25 cellular contexts compared by ENCODE assay signal in the genomic region with DNA sequence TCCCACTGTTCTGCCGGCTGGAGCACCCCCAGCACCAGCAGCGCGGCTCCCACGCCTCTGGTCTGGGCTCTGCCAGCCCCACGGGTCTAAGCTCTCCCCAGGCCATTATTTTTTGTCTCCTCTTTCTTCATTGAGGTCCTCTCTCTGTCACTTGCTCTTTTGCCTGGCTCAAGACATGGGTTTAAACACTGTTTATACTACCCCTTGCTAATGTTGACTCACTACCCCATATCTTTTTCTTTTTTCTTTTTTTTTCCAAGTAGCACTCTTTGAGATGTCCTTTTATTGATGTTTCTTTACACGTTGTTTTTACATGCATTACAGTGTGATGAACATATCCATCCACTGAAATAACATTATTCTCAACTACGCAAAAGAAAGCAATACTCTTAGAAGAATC. TPM values are rescaled to one million over a fixed set of nuclear protein-coding genes. Genes with fewer than 3 reads are reported as not detected.
DNase-seq lines count a peak whose midpoint lies in the region; ATAC-seq, FAIRE-seq and TF ChIP-seq lines count a peak whose summit lies in the region.
"Had no signal": no experiment of that assay in that cellular context is flagged by ENCODE, and none has a peak within 500 bp of the region (broad histone marks: within the 10 kb centered on the region; RNA-seq: fewer than 3 reads in every experiment).

No MANE protein-coding gene starts in this region.

- no peak overlapping the region for H3K9ac ChIP-seq in astrocyte (ENCODE audit: low read length)

- H3K27ac Mint-ChIP-seq in activated naive CD8-positive, alpha-beta T cell, result no peak overlapping the region
- no peak overlapping the region for H3K27ac Mint-ChIP-seq in activated naive CD8-positive, alpha-beta T cell treated with anti-CD3 and anti-CD28 coated beads for 36 hours
- H3K27ac Mint-ChIP-seq in astrocyte (ENCODE audit: unreplicated experiment), result no peak overlapping the region
- peak overlapping the region; percentile 77 for H3K27ac Mint-ChIP-seq in chondrocyte (ENCODE audit: unreplicated experiment)
- H3K27ac Mint-ChIP-seq in osteocyte (ENCODE audit: unreplicated experiment), result no peak overlapping the region
- H3K27ac Mint-ChIP-seq in naive thymus-derived CD8-positive, alpha-beta T cell, result no peak overlapping the region
- H3K27ac Mint-ChIP-seq: GM23338, H9, HFFc6 had no signal

- no peaks in the 10 kb centered on the region for H3K79me2 ChIP-seq in astrocyte (ENCODE audit: insufficient read depth, low read length)

- FAIRE-seq in astrocyte (lab: Jason Lieb, UNC), result no peak
- FAIRE-seq: D721Med, G401.6, RCC 7860 had no signal

- peaks cover 6% of the 10 kb centered on the region for H3K4me1 ChIP-seq in astrocyte (ENCODE audit: insufficient read depth, low read length)

- no peaks in the 10 kb centered on the region for H3K36me3 ChIP-seq in astrocyte (ENCODE audit: insufficient read depth, low read length)
- H3K36me3 ChIP-seq: MG63, SJCRH30 had no signal

- peak overlapping the region; percentile 15 for H3K4me2 ChIP-seq in astrocyte (ENCODE audit: low read length)
- H3K4me2 ChIP-seq: GM23338 had no signal

- no peak overlapping the region for H3K27ac ChIP-seq in astrocyte (ENCODE audit: low read depth, low read length)
- H3K27ac ChIP-seq: SJCRH30 had no signal

- no peaks in the 10 kb centered on the region for H3K9me3 ChIP-seq in astrocyte (ENCODE audit: insufficient read depth, low read depth, low read length)
- H3K9me3 ChIP-seq: MG63, SJCRH30 had no signal

- H3K9me3 Mint-ChIP-seq in activated naive CD8-positive, alpha-beta T cell (ENCODE audit: low read depth), result no peaks in the 10 kb centered on the region
- H3K9me3 Mint-ChIP-seq in activated naive CD8-positive, alpha-beta T cell treated with anti-CD3 and anti-CD28 coated beads for 36 hours, result no peaks in the 10 kb centered on the region
- H3K9me3 Mint-ChIP-seq in astrocyte (ENCODE audit: unreplicated experiment) (no peaks in the 10 kb centered on the region), chondrocyte (ENCODE audit: low read depth) (no peaks in the 10 kb centered on the region), osteocyte (ENCODE audit: unreplicated experiment) (no peaks in the 10 kb centered on the region)
- peaks cover 0 to 8% (median 0%) of the 10 kb centered on the region in 9 donors for H3K9me3 Mint-ChIP-seq in naive thymus-derived CD8-positive, alpha-beta T cell
- H3K9me3 Mint-ChIP-seq: HFFc6 had no signal

- no peaks in the 10 kb centered on the region for H3K36me3 Mint-ChIP-seq in activated naive CD8-positive, alpha-beta T cell
- H3K36me3 Mint-ChIP-seq in activated naive CD8-positive, alpha-beta T cell treated with anti-CD3 and anti-CD28 coated beads for 36 hours, result no peaks in the 10 kb centered on the region
- no peaks in the 10 kb centered on the region for H3K36me3 Mint-ChIP-seq in astrocyte (ENCODE audit: low read depth, unreplicated experiment)
- H3K36me3 Mint-ChIP-seq in chondrocyte (ENCODE audit: low read depth), result no peaks in the 10 kb centered on the region
- no peaks in the 10 kb centered on the region for H3K36me3 Mint-ChIP-seq in osteocyte (ENCODE audit: unreplicated experiment)
- H3K36me3 Mint-ChIP-seq in naive thymus-derived CD8-positive, alpha-beta T cell, result peaks cover 0 to 10% (median 5%) of the 10 kb centered on the region in 3 donors

- TF ChIP-seq CTCF in astrocyte (IDR thresholded peaks at IDR 0.05; ENCODE audit: insufficient read depth, low read depth, low read length), result no peak
- no peak for TF ChIP-seq CTCF in chondrocyte (IDR thresholded peaks at IDR 0.05)
- no peak for TF ChIP-seq CTCF in osteocyte (IDR thresholded peaks at IDR 0.05)

- peaks cover 12% of the 10 kb centered on the region for H3K27me3 ChIP-seq in astrocyte (ENCODE audit: insufficient read depth, low read length)
- H3K27me3 ChIP-seq: SJCRH30 had no signal

- ATAC-seq in naive thymus-derived CD8-positive, alpha-beta T cell, result no peak
- ATAC-seq: GM23338 had no signal

- H3K27me3 Mint-ChIP-seq in activated naive CD8-positive, alpha-beta T cell, result peaks cover 40% of the 10 kb centered on the region
- peaks cover 55% of the 10 kb centered on the region for H3K27me3 Mint-ChIP-seq in activated naive CD8-positive, alpha-beta T cell treated with anti-CD3 and anti-CD28 coated beads for 36 hours
- H3K27me3 Mint-ChIP-seq in astrocyte (ENCODE audit: low read depth, unreplicated experiment), result peaks cover 27% of the 10 kb centered on the region
- H3K27me3 Mint-ChIP-seq in chondrocyte (ENCODE audit: low read depth), result no peaks in the 10 kb centered on the region
- H3K27me3 Mint-ChIP-seq in osteocyte (ENCODE audit: unreplicated experiment), result peaks cover 9% of the 10 kb centered on the region
- peaks cover 40 to 80% (median 58%) of the 10 kb centered on the region in 5 donors for H3K27me3 Mint-ChIP-seq in naive thymus-derived CD8-positive, alpha-beta T cell

- H3K4me3 ChIP-seq in astrocyte (ENCODE audit: insufficient read depth, low read depth, low read length), result no peak overlapping the region
- H3K4me3 ChIP-seq: GM23338, MG63, SJCRH30 had no signal

- peak overlapping the region; percentile 3 for H3K4me3 Mint-ChIP-seq in activated naive CD8-positive, alpha-beta T cell
- H3K4me3 Mint-ChIP-seq in activated naive CD8-positive, alpha-beta T cell treated with anti-CD3 and anti-CD28 coated beads for 36 hours, result no peak overlapping the region
- no peak overlapping the region for H3K4me3 Mint-ChIP-seq in astrocyte (ENCODE audit: unreplicated experiment)
- H3K4me3 Mint-ChIP-seq in chondrocyte (ENCODE audit: unreplicated experiment), result peak overlapping the region; percentile 29
- peak overlapping the region; percentile 1 for H3K4me3 Mint-ChIP-seq in osteocyte (ENCODE audit: unreplicated experiment)
- peak overlapping the region in 4 of 10 donors; percentile 5 to 36 (median 14) for H3K4me3 Mint-ChIP-seq in naive thymus-derived CD8-positive, alpha-beta T cell
- H3K4me3 Mint-ChIP-seq: GM23338, HFFc6 had no signal

- H2AFZ ChIP-seq in astrocyte (ENCODE audit: low read depth, low read length), result no peak overlapping the region
- H2AFZ ChIP-seq: GM23338 had no signal

- H3K4me1 Mint-ChIP-seq in activated naive CD8-positive, alpha-beta T cell (ENCODE audit: low read depth), result peaks cover 8% of the 10 kb centered on the region
- H3K4me1 Mint-ChIP-seq in activated naive CD8-positive, alpha-beta T cell treated with anti-CD3 and anti-CD28 coated beads for 36 hours, result peaks cover 5% of the 10 kb centered on the region
- H3K4me1 Mint-ChIP-seq in astrocyte (ENCODE audit: low read depth, unreplicated experiment), result no peaks in the 10 kb centered on the region
- peaks cover 29% of the 10 kb centered on the region for H3K4me1 Mint-ChIP-seq in chondrocyte (ENCODE audit: low read depth)
- peaks cover 28% of the 10 kb centered on the region for H3K4me1 Mint-ChIP-seq in osteocyte (ENCODE audit: unreplicated experiment)
- peaks cover 2 to 12% (median 7%) of the 10 kb centered on the region in 4 donors for H3K4me1 Mint-ChIP-seq in naive thymus-derived CD8-positive, alpha-beta T cell

- DNase-seq in activated naive CD8-positive, alpha-beta T cell treated with anti-CD3 and anti-CD28 coated beads for 36 hours, result no peak
- no peak for DNase-seq in astrocyte (ENCODE audit: low read depth)
- no peak for DNase-seq in chondrocyte (ENCODE audit: low spot score)
- no peak for DNase-seq in osteocyte (ENCODE audit: extremely low spot score, unreplicated experiment)
- DNase-seq in DMS114 treated with DMSO at 0.1 percent for 48 hours (lab: John Stamatoyannopoulos, UW; ENCODE audit: unreplicated experiment), result no peak
- DNase-seq in EL, result no peak
- DNase-seq in naive thymus-derived CD8-positive, alpha-beta T cell, result no peak
- DNase-seq: 8988T, ACHN, DMS53, H9, HFFc6, KG1, MG63, NCI-H2029, NCI-H446, NCI-H524 treated with DMSO at 0.1 percent for 48 hours, NCI-H774, SJCRH30 had no signal

- POLR2A ChIA-PET in naive thymus-derived CD8-positive, alpha-beta T cell (lab: Charles Lee), result no interaction called here

- H4K20me1 ChIP-seq in astrocyte (ENCODE audit: insufficient read depth, low read length), result no peaks in the 10 kb centered on the region

RNA-seq across cellular contexts. Expression of a gene that starts 1.7 kb away (rescaled TPM):
- under 1 TPM; 0.06 to 0.12 TPM for total RNA-seq in activated naive CD8-positive, alpha-beta T cell treated with anti-CD3 and anti-CD28 coated beads for 36 hours
- total RNA-seq in astrocyte (0.29 and 0.32 TPM in 2 replicates), chondrocyte (1.4 to 1.7 TPM (median 1.5 TPM) in 3 replicates), osteocyte (0.24 and 0.26 TPM in 2 replicates)
- total RNA-seq in naive thymus-derived CD8-positive, alpha-beta T cell, result not detected
- polyA plus RNA-seq in naive thymus-derived CD8-positive, alpha-beta T cell, result not detected
- total RNA-seq: Daoy, HFFc6 had no signal

Comparison
In these comparisons a context has a peak if more than half of its experiments do, and no peak if none do; other contexts are left out.
1. H3K4me3 Mint-ChIP-seq: peak in activated naive CD8-positive, alpha-beta T cell (single experiment), chondrocyte (single experiment) and osteocyte (single experiment); none in activated naive CD8-positive, alpha-beta T cell treated with anti-CD3 and anti-CD28 coated beads for 36 hours (single experiment) and astrocyte (single experiment).